26 cellular contexts compared by ENCODE assay signal in genomic region chr5:117752403-117752802, GRCh38.
A peak's percentile ranks its signal among the peaks of the same experiment; 100 is the strongest.
DNase-seq lines count a peak whose midpoint lies in the region; ATAC-seq, FAIRE-seq and TF ChIP-seq lines count a peak whose summit lies in the region.
"Had no signal": no experiment of that assay in that cellular context is flagged by ENCODE, and none has a peak within 500 bp of the region (broad histone marks: within the 10 kb centered on the region; RNA-seq: fewer than 3 reads in every experiment).

No MANE protein-coding gene starts in this region.

- in situ Hi-C loops in HepG2 (cut with HindIII; ENCODE audit: extremely low pct_ligation_motif_present, low pct_unique_long_range_greater_than_20kb) = no loop called here
- in situ Hi-C loops in K562 (cut with MboI) = no loop called here

- no peak overlapping the region for H3K9ac ChIP-seq in HepG2 (ENCODE audit: insufficient read depth, low read depth, low read length)
- H3K9ac ChIP-seq in K562 (ENCODE audit: insufficient read depth in 1 of 2, low read depth in 2 of 2, low read length in 2 of 2) = no peak overlapping the region
- H3K9ac ChIP-seq: BLaER1 had no signal

- H3K4me1 ChIP-seq in HepG2 (ENCODE audit: insufficient read depth, low read length) (no peaks in the 10 kb centered on the region), right lobe of liver (no peaks in the 10 kb centered on the region), K562 (replicated peaks in 1 of 2; ENCODE audit: control insufficient read depth in 2 of 2, insufficient read depth in 2 of 2, low read length in 2 of 2) (no peaks in the 10 kb centered on the region)
- no peaks in the 10 kb centered on the region for H3K4me1 ChIP-seq in effector memory CD4-positive, alpha-beta T cell (ENCODE audit: control insufficient read depth, insufficient read depth, low read length, poor library complexity, severe bottlenecking)
- H3K4me1 ChIP-seq: BE2C, BLaER1 had no signal

- H4K20me1 ChIP-seq in HepG2 (ENCODE audit: insufficient read depth, low read length) = no peaks in the 10 kb centered on the region
- no peaks in the 10 kb centered on the region for H4K20me1 ChIP-seq in K562 (replicated peaks; ENCODE audit: control insufficient read depth, insufficient read depth, low read length)
- H4K20me1 ChIP-seq: BLaER1 had no signal

- no peak for TF ChIP-seq CTCF in HepG2 (CRISPR knock-in tag; IDR thresholded peaks at IDR 0.05)
- TF ChIP-seq CTCF in right lobe of liver (IDR thresholded peaks at IDR 0.05) = no peak
- no peak for TF ChIP-seq CTCF in K562 (IDR thresholded peaks at IDR 0.05 in 2 of 3, conservative IDR thresholded peaks at IDR 0.05 in 1 of 3; ENCODE audit: insufficient read depth in 2 of 3, low read depth in 1 of 3, low read length in 3 of 3)

- DNase-seq in HepG2 (ENCODE audit: low spot score) (no peak), right lobe of liver (no peak), K562 (ENCODE audit: extremely low read depth in 1 of 4, low spot score in 3 of 4) (no peak), frontal cortex (ENCODE audit: low spot score in 2 of 2) (no peak), NCI-H2171 treated with DMSO at 0.1 percent for 48 hours (lab: John Stamatoyannopoulos, UW) (no peak), putamen (ENCODE audit: low spot score) (no peak)
- DNase-seq in effector memory CD4-positive, alpha-beta T cell = no peak
- DNase-seq: ACHN; BE2C; C1 segment of cervical spinal cord; CD4-positive, alpha-beta memory T cell; CD4-positive, CD25-positive, alpha-beta regulatory T cell; CD8-positive, alpha-beta memory T cell; COR-L47; DMS 273 treated with DMSO at 0.1 percent for 48 hours; DMS153; DMS53; DMS79; DND-41; EL; GDM1 had no signal

- H3K36me3 ChIP-seq in HepG2 (replicated peaks in 1 of 2; ENCODE audit: control insufficient read depth in 1 of 2, insufficient read depth in 2 of 2, low read length in 2 of 2) (no peaks in the 10 kb centered on the region), right lobe of liver (no peaks in the 10 kb centered on the region), K562 (ENCODE audit: control insufficient read depth, insufficient read depth, low read length) (no peaks in the 10 kb centered on the region)
- no peaks in the 10 kb centered on the region for H3K36me3 ChIP-seq in effector memory CD4-positive, alpha-beta T cell (ENCODE audit: control insufficient read depth, insufficient read depth, low read length)
- H3K36me3 ChIP-seq: BE2C, BLaER1 had no signal

- H3K9me1 ChIP-seq in K562 (ENCODE audit: control insufficient read depth, insufficient read depth, low read length) = no peaks in the 10 kb centered on the region

- H3K4me2 ChIP-seq in HepG2 (ENCODE audit: low read depth, low read length) = no peak overlapping the region
- no peak overlapping the region for H3K4me2 ChIP-seq in K562 (ENCODE audit: insufficient read depth, low read length)
- H3K4me2 ChIP-seq: BLaER1 had no signal

- no peak overlapping the region for H3K4me3 ChIP-seq in HepG2 (replicated peaks in 1 of 3; ENCODE audit: insufficient read depth in 1 of 3, low read depth in 2 of 3, low read length in 3 of 3)
- no peak overlapping the region for H3K4me3 ChIP-seq in right lobe of liver
- H3K4me3 ChIP-seq in K562 = no peak overlapping the region
- no peak overlapping the region for H3K4me3 ChIP-seq in effector memory CD4-positive, alpha-beta T cell (ENCODE audit: insufficient read depth, low read depth, low read length, poor library complexity, severe bottlenecking)
- H3K4me3 ChIP-seq: BLaER1, GM12878 had no signal

- no peak overlapping the region for H2AFZ ChIP-seq in HepG2 (ENCODE audit: low read length)
- no peak overlapping the region for H2AFZ ChIP-seq in K562 (ENCODE audit: low read depth, low read length)

- POLR2A ChIA-PET in HepG2 (lab: Yijun Ruan, JAX) = no interaction called here
- POLR2A ChIA-PET in K562 (lab: Yijun Ruan, JAX) = no interaction called here

- CTCF ChIA-PET in HepG2 (lab: Yijun Ruan, JAX; ENCODE audit: low intra/inter-chr PET ratio, low total read pairs) (no interaction called here), K562 (lab: Yijun Ruan, JAX; ENCODE audit: low intra/inter-chr PET ratio) (no interaction called here)

- FAIRE-seq in HepG2 (lab: Jason Lieb, UNC) (no peak), K562 (lab: Jason Lieb, UNC) (no peak), frontal cortex (lab: Jason Lieb, UNC) (peak; percentile 60)
- FAIRE-seq: GM12878, GM12892, GM18507 had no signal

- BruUV-seq in HepG2 (replicated peaks; lab: Mats Ljungman, UMichigan) (no TSS peak), K562 (replicated peaks; lab: Mats Ljungman, UMichigan) (no TSS peak)

- intact Hi-C loops in HepG2 (cut with micrococcal nuclease; ENCODE audit: unreplicated experiment) (no loop called here), right lobe of liver (cut with DNase I) (no loop called here), K562 (cut with micrococcal nuclease) (no loop called here)

- no peaks in the 10 kb centered on the region for H3K27me3 ChIP-seq in HepG2 (ENCODE audit: control insufficient read depth in 1 of 2, insufficient read depth in 2 of 2, low read length in 2 of 2)
- H3K27me3 ChIP-seq in right lobe of liver = no peaks in the 10 kb centered on the region
- H3K27me3 ChIP-seq in K562 (ENCODE audit: control insufficient read depth in 2 of 2, insufficient read depth in 2 of 2, low read length in 2 of 2) = no peaks in the 10 kb centered on the region
- H3K27me3 ChIP-seq in effector memory CD4-positive, alpha-beta T cell (replicated peaks; ENCODE audit: control insufficient read depth, insufficient read depth, low read length, poor library complexity, severe bottlenecking) = no peaks in the 10 kb centered on the region
- H3K27me3 ChIP-seq: BE2C, BLaER1 had no signal

- no peaks in the 10 kb centered on the region for H3K79me2 ChIP-seq in HepG2 (ENCODE audit: insufficient read depth, low read length)
- no peaks in the 10 kb centered on the region for H3K79me2 ChIP-seq in K562 (ENCODE audit: control insufficient read depth, insufficient read depth, low read length)

- TF ChIP-seq EP300 in HepG2 (IDR thresholded peaks at IDR 0.05; ENCODE audit: low read depth in 2 of 2, low read length in 2 of 2) (no peak), HepG2 (CRISPR knock-in tag; IDR thresholded peaks at IDR 0.05; ENCODE audit: borderline replicate concordance) (no peak), K562 (IDR thresholded peaks at IDR 0.05; ENCODE audit: low read length) (no peak)

- TF ChIP-seq RAD21 in HepG2 (CRISPR knock-in tag; IDR thresholded peaks at IDR 0.05) (no peak), K562 (CRISPR knock-in tag; conservative IDR thresholded peaks at IDR 0.05 in 1 of 2, IDR thresholded peaks at IDR 0.05 in 1 of 2) (no peak)

- H3K9me3 ChIP-seq in HepG2 (ENCODE audit: low read length) (no peaks in the 10 kb centered on the region), right lobe of liver (no peaks in the 10 kb centered on the region), K562 (replicated peaks; ENCODE audit: control insufficient read depth, insufficient read depth, low read depth, low read length) (no peaks in the 10 kb centered on the region)
- H3K9me3 ChIP-seq in effector memory CD4-positive, alpha-beta T cell (ENCODE audit: control insufficient read depth, low read length) = no peaks in the 10 kb centered on the region
- H3K9me3 ChIP-seq: BE2C, BLaER1 had no signal

- ATAC-seq in HepG2 (no peak), right lobe of liver (no peak), K562 (no peak)
- ATAC-seq: GM12878 had no signal

- H3K27ac ChIP-seq in HepG2 (ENCODE audit: extremely low read length, insufficient read depth, low read length) = no peak overlapping the region
- no peak overlapping the region for H3K27ac ChIP-seq in right lobe of liver
- no peak overlapping the region for H3K27ac ChIP-seq in K562 (ENCODE audit: extremely low read depth, low read depth, low read length)
- no peak overlapping the region for H3K27ac ChIP-seq in effector memory CD4-positive, alpha-beta T cell (ENCODE audit: insufficient read depth, low read length, poor library complexity, severe bottlenecking)
- H3K27ac ChIP-seq: 22Rv1, BLaER1 had no signal

- no peak for TF ChIP-seq POLR2A in HepG2 (IDR thresholded peaks at IDR 0.05; ENCODE audit: insufficient read depth in 1 of 2, low read depth in 2 of 2, low read length in 2 of 2)
- TF ChIP-seq POLR2A in right lobe of liver (IDR thresholded peaks at IDR 0.05) = no peak
- TF ChIP-seq POLR2A in K562 (conservative IDR thresholded peaks at IDR 0.05) = no peak

- WGBS in HepG2 (ENCODE audit: low lambda C conversion rate) = 23% methylated on average over 2 of the region's 2 CpGs
- 52% methylated on average over 2 of the region's 2 CpGs for WGBS in right lobe of liver (ENCODE audit: insufficient coverage, low coverage, low lambda C conversion rate, missing lambda C conversion rate)
- 4% methylated on average over 2 of the region's 2 CpGs for WGBS in K562 (ENCODE audit: insufficient coverage, low coverage, missing lambda C conversion rate)

TF ChIP-seq in HepG2, 621 proteins besides CTCF, POLR2A, EP300 and RAD21:
- peak; percentile 38; the same call in 1 of the 2 replicates for TF ChIP-seq MAFF (IDR thresholded peaks at IDR 0.05; ENCODE audit: low read depth, low read length)
- no peak for TF ChIP-seq CENPX (CRISPR knock-in tag; IDR thresholded peaks at IDR 0.05)
- TF ChIP-seq MAFK (conservative IDR thresholded peaks at IDR 0.05 in 1 of 2, IDR thresholded peaks at IDR 0.05 in 1 of 2; ENCODE audit: low read length in 2 of 2) = peak in 1 of 2 experiments; percentile 69; a peak in 3 of 4 replicates

TF ChIP-seq in K562, 482 proteins besides CTCF, POLR2A, EP300 and RAD21:
- TF ChIP-seq SRSF1 (IDR thresholded peaks at IDR 0.05; ENCODE audit: low read depth, low read length) (no peak), ZNF316 (IDR thresholded peaks at IDR 0.05) (peak; percentile 38; the same call in 1 of the 2 replicates)

Comparison
In these comparisons a context has a peak if more than half of its experiments do, and no peak if none do; other contexts are left out.
1. Of the 241 proteins assayed by ChIP-seq in both HepG2 and K562: peak only in HepG2: MAFF; only in K562: none; in both: none; in neither: 239; mixed calls (peak in some experiments, not most) for 1.